Comparison of ENCODE assay signal across 12 cellular contexts in the genomic region with DNA sequence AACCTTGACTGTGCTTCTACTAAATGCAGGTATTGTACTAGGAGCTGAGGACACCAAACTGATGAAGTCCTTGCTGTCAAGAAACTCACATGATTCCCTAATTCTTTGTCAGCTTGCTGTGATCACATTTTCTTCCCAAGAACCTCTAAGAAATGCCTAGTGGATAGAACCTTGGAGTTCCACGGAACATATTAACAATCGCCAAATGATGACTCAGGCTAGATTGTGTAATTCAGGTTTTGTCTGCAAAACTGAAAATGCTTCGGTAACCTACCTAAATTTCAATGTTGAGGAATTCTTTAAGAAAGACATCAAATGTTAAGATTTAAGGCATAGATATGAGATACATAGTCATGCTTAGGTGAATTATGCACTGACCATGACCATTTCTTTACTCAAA. TPM values are rescaled to one million over a fixed set of nuclear protein-coding genes. Genes with fewer than 3 reads are reported as not detected.
DNase-seq lines count a peak whose midpoint lies in the region; ATAC-seq and TF ChIP-seq lines count a peak whose summit lies in the region.
"Had no signal": no experiment of that assay in that cellular context is flagged by ENCODE, and none has a peak within 500 bp of the region (broad histone marks: within the 10 kb centered on the region; RNA-seq: fewer than 3 reads in every experiment).

No MANE protein-coding gene starts in this region.

- H3K4me1 Mint-ChIP-seq in activated T-cell treated with anti-CD3 and anti-CD28 coated beads, Interleukin-2, amount 50 U/mL, for 4 hours (ENCODE audit: low read depth) = peaks cover 40% of the 10 kb centered on the region
- H3K4me1 Mint-ChIP-seq in activated B cell treated with CpG ODN at 0.5 μM for 24 hours (peaks cover 38% of the 10 kb centered on the region), type B pancreatic cell (ENCODE audit: unreplicated experiment) (peaks cover 20% of the 10 kb centered on the region)

- 52% methylated on average over 3 of the region's 3 CpGs for WGBS in right cardiac atrium

- peaks cover 15% of the 10 kb centered on the region for H3K36me3 Mint-ChIP-seq in activated T-cell treated with anti-CD3 and anti-CD28 coated beads, Interleukin-2, amount 50 U/mL, for 4 hours (ENCODE audit: insufficient read depth)
- H3K36me3 Mint-ChIP-seq in activated B cell treated with CpG ODN at 0.5 μM for 24 hours (ENCODE audit: low read depth) (peaks cover 10% of the 10 kb centered on the region), type B pancreatic cell (peaks cover 15% of the 10 kb centered on the region)

- DNase-seq in activated T-cell treated with anti-CD3 and anti-CD28 coated beads, Interleukin-2, amount 50 U/mL, for 4 hours = no peak
- DNase-seq in activated T-cell treated with anti-CD3 and anti-CD28 coated beads for 4 hours (no peak), activated B cell treated with CpG ODN at 0.5 μM for 24 hours (no peak), foreskin keratinocyte (peak; percentile 80 to 92), type B pancreatic cell (ENCODE audit: extremely low spot score, unreplicated experiment) (no peak), right cardiac atrium (no peak), NK-92 (lab: John Stamatoyannopoulos, UW; ENCODE audit: unreplicated experiment) (no peak)
- DNase-seq: activated gamma-delta T cell treated with Interleukin-2 at 50 U/mL for 16 hours, RPMI8226 had no signal

- no peaks in the 10 kb centered on the region for H3K9me3 ChIP-seq in right cardiac atrium (ENCODE audit: control insufficient read depth, low read length)

- CTCF ChIA-PET in activated B cell treated with CpG ODN at 0.5 μM for 24 hours (lab: Charles Lee) = interaction anchor here (1.0 to 3.8 kb wide), 2 partner anchors 77 kb away, joined by 4 to 17 read pairs; no protein-coding TSS in a partner anchor

- no peak for TF ChIP-seq CTCF in activated B cell treated with CpG ODN at 0.5 μM for 24 hours (IDR thresholded peaks at IDR 0.05)
- TF ChIP-seq CTCF in foreskin keratinocyte (conservative IDR thresholded peaks at IDR 0.05) = no peak
- TF ChIP-seq CTCF in type B pancreatic cell (conservative IDR thresholded peaks at IDR 0.05) = no peak

- no peaks in the 10 kb centered on the region for H3K9me3 Mint-ChIP-seq in activated T-cell treated with anti-CD3 and anti-CD28 coated beads, Interleukin-2, amount 50 U/mL, for 4 hours
- no peaks in the 10 kb centered on the region for H3K9me3 Mint-ChIP-seq in activated B cell treated with CpG ODN at 0.5 μM for 24 hours
- H3K9me3 Mint-ChIP-seq in type B pancreatic cell = no peaks in the 10 kb centered on the region

- peak overlapping the region; percentile 68 for H3K27ac Mint-ChIP-seq in activated B cell treated with CpG ODN at 0.5 μM for 24 hours
- H3K27ac Mint-ChIP-seq in type B pancreatic cell = peak overlapping the region; percentile 99

- H3K27ac ChIP-seq in foreskin keratinocyte (peak overlapping the region; percentile 89), right cardiac atrium (ENCODE audit: low read length) (no peak overlapping the region)
- H3K27ac ChIP-seq: C4-2B, KMS-11 had no signal

- H3K4me1 ChIP-seq in foreskin keratinocyte (peaks cover 31% of the 10 kb centered on the region), right cardiac atrium (ENCODE audit: control insufficient read depth, insufficient read depth, low read length) (peaks cover 2% of the 10 kb centered on the region)

- no peak overlapping the region for H3K4me3 ChIP-seq in right cardiac atrium (ENCODE audit: low read length)

- intact Hi-C loops in activated B cell treated with CpG ODN at 0.5 μM for 24 hours (cut with micrococcal nuclease) = loop anchor here (10.0 kb wide), 4 partner anchors 569 to 1409 kb away; partner anchors contain the start of gene SLC35D1
- intact Hi-C loops in right cardiac atrium (cut with DNase I) = loop anchor here in 3 of 4 donors (5.0 to 10.0 kb wide), 6 partner anchors 36 to 256 kb away; no protein-coding TSS in a partner anchor

- no peaks in the 10 kb centered on the region for H3K27me3 ChIP-seq in foreskin keratinocyte
- H3K27me3 ChIP-seq in right cardiac atrium (ENCODE audit: control insufficient read depth, insufficient read depth) = no peaks in the 10 kb centered on the region

- no peaks in the 10 kb centered on the region for H3K27me3 Mint-ChIP-seq in activated T-cell treated with anti-CD3 and anti-CD28 coated beads, Interleukin-2, amount 50 U/mL, for 4 hours (ENCODE audit: low read depth)
- no peaks in the 10 kb centered on the region for H3K27me3 Mint-ChIP-seq in activated B cell treated with CpG ODN at 0.5 μM for 24 hours
- H3K27me3 Mint-ChIP-seq in type B pancreatic cell = no peaks in the 10 kb centered on the region

- POLR2A ChIA-PET in activated B cell treated with CpG ODN at 0.5 μM for 24 hours (lab: Charles Lee) = no interaction called here

- H3K4me3 Mint-ChIP-seq in activated T-cell treated with anti-CD3 and anti-CD28 coated beads, Interleukin-2, amount 50 U/mL, for 4 hours = peak overlapping the region; percentile 3
- H3K4me3 Mint-ChIP-seq in activated B cell treated with CpG ODN at 0.5 μM for 24 hours (no peak overlapping the region), type B pancreatic cell (peak overlapping the region; percentile 30)

- no peak for ATAC-seq in activated T-cell treated with anti-CD3 and anti-CD28 coated beads, Interleukin-2, amount 50 U/mL, for 4 hours
- ATAC-seq in activated B cell treated with CpG ODN at 0.5 μM for 24 hours (ENCODE audit: low read depth) = no peak
- no peak for ATAC-seq in foreskin keratinocyte
- ATAC-seq in right cardiac atrium = no peak
- ATAC-seq in HG02938 (IDR thresholded peaks at IDR 0.05; ENCODE audit: unreplicated experiment) = no peak

RNA-seq across cellular contexts. Expression of gene GADD45A, which starts 1.7 kb away (rescaled TPM):
- 10 to 100 TPM; 49.7 to 91.5 (median 56.9) TPM for total RNA-seq in activated T-cell treated with anti-CD3 and anti-CD28 coated beads, Interleukin-2, amount 50 U/mL, for 4 hours
- total RNA-seq in activated B cell treated with CpG ODN at 0.5 μM for 24 hours (8.3 and 8.7 TPM in 2 replicates), foreskin keratinocyte (99.9 and 107 TPM in 2 replicates), type B pancreatic cell (ENCODE audit: low replicate concordance) (66.0 and 104 TPM in 2 replicates), right cardiac atrium (10 to 100 TPM; 10.5 to 23.3 (median 18.2) TPM)
- polyA plus RNA-seq in foreskin keratinocyte (115 and 131 TPM in 2 replicates), right cardiac atrium (24.6 TPM)

Comparison
In these comparisons a context has a peak if more than half of its experiments do, and no peak if none do; other contexts are left out.
1. DNase-seq: peak in foreskin keratinocyte (2 of 2); none in activated T-cell treated with anti-CD3 and anti-CD28 coated beads, Interleukin-2, amount 50 U/mL, for 4 hours (single experiment), activated T-cell treated with anti-CD3 and anti-CD28 coated beads for 4 hours (single experiment), activated B cell treated with CpG ODN at 0.5 μM for 24 hours (single experiment), type B pancreatic cell (single experiment), right cardiac atrium (0 of 3) and NK-92 (single experiment).